Comparison of ENCODE assay signal across 8 cellular contexts in genomic region chr1:205273551-205273982, GRCh38. TPM values are rescaled to one million over a fixed set of nuclear protein-coding genes. Genes with fewer than 3 reads are reported as not detected.
DNase-seq lines count a peak whose midpoint lies in the region; ATAC-seq and TF ChIP-seq lines count a peak whose summit lies in the region.

No MANE protein-coding gene starts in this region.

- DNase-seq in NCI-H226, result peak; percentile 62
- DNase-seq in activated CD4-positive, CD25-positive, alpha-beta regulatory T cell treated with anti-CD3 and anti-CD28 coated beads, Interleukin-2, amount 50 U/mL, for 16 hours (ENCODE audit: low read depth, low spot score), result peak; percentile 62
- peak; percentile 79 for DNase-seq in central memory CD4-positive, alpha-beta T cell
- no peak for DNase-seq in kidney epithelial cell (ENCODE audit: low read depth)
- DNase-seq in stimulated activated CD4-positive, alpha-beta T cell treated with anti-CD3 and anti-CD28 coated beads, Interleukin-1b, Interleukin-23, amount 100 ng/mL, for 48 hours, result peak; percentile 83

- no peaks in the 10 kb centered on the region for H3K36me3 ChIP-seq in kidney epithelial cell (ENCODE audit: control insufficient read depth, insufficient read depth, low read length)

- no peak overlapping the region for H3K4me3 ChIP-seq in kidney epithelial cell (ENCODE audit: low read depth, low read length)

- peak; percentile 100 for TF ChIP-seq CTCF in GM12873 (IDR thresholded peaks at IDR 0.05; ENCODE audit: insufficient read depth, low read depth, low read length, missing control alignments)
- peak; percentile 97 for TF ChIP-seq CTCF in kidney epithelial cell (IDR thresholded peaks at IDR 0.05; ENCODE audit: insufficient read depth, low read length, poor library complexity, severe bottlenecking)

- peak; percentile 76 for ATAC-seq in HG03175 (IDR thresholded peaks at IDR 0.05; ENCODE audit: unreplicated experiment)
- no peak for ATAC-seq in HG03025 (IDR thresholded peaks at IDR 0.05; ENCODE audit: low FRiP score, unreplicated experiment)

- H3K27me3 ChIP-seq in kidney epithelial cell (ENCODE audit: control insufficient read depth, insufficient read depth, low read length), result no peaks in the 10 kb centered on the region

RNA-seq across cellular contexts. Expression of gene TMCC2, which starts 45.8 kb away (rescaled TPM):
- 12.7 and 15.7 TPM in 2 replicates for total RNA-seq in kidney epithelial cell

RNA-seq across cellular contexts. Expression of gene NUAK2, which starts 48.0 kb away (rescaled TPM):
- total RNA-seq in kidney epithelial cell, result 139 and 140 TPM in 2 replicates
